In genomic region chr18:3852321-3852720, GRCh38 we compare ENCODE assay signal across 23 cellular contexts.
A peak's percentile ranks its signal among the peaks of the same experiment; 100 is the strongest.
DNase-seq lines count a peak whose midpoint lies in the region; ATAC-seq and TF ChIP-seq lines count a peak whose summit lies in the region.
"Had no signal": no experiment of that assay in that cellular context is flagged by ENCODE, and none has a peak within 500 bp of the region (broad histone marks: within the 10 kb centered on the region; RNA-seq: fewer than 3 reads in every experiment).

No MANE protein-coding gene starts in this region.

- H3K27ac Mint-ChIP-seq in neural progenitor cell: no peak overlapping the region
- H3K27ac Mint-ChIP-seq: activated naive CD4-positive, alpha-beta T cell treated with anti-CD3 and anti-CD28 coated beads, Interleukin-2, amount 50 U/mL, for 24 hours; activated T-helper 17 cell treated with anti-CD3 and anti-CD28 coated beads, Interleukin-2, amount 50 U/mL, for 72 hours had no signal

- no peak overlapping the region for H2AFZ ChIP-seq in neural progenitor cell (replicated peaks)

- no peaks in the 10 kb centered on the region for H4K20me1 ChIP-seq in neural progenitor cell (ENCODE audit: low read depth)

- no peak overlapping the region for H3K9ac ChIP-seq in neural progenitor cell

- H3K4me1 ChIP-seq in neural progenitor cell: peaks cover 7% of the 10 kb centered on the region
- H3K4me1 ChIP-seq: BE2C had no signal

- H3F3A ChIP-seq in neural progenitor cell (ENCODE audit: low read depth): peaks cover 6% of the 10 kb centered on the region

- TF ChIP-seq CTCF in WERI-Rb-1 (IDR thresholded peaks at IDR 0.05; ENCODE audit: low read depth, low read length) (peak; percentile 16; the same call in 1 of the 2 replicates), neural progenitor cell (IDR thresholded peaks at IDR 0.05) (peak; percentile 10)

- DNase-seq in DMS53 (lab: John Stamatoyannopoulos, UW) (peak; percentile 44), DMS53 treated with DMSO at 0.1 percent for 48 hours (lab: John Stamatoyannopoulos, UW; ENCODE audit: unreplicated experiment) (no peak), LHCN-M2 (ENCODE audit: low read depth) (peak; percentile 3), WERI-Rb-1 (no peak), neural progenitor cell (ENCODE audit: low spot score) (no peak), glomerular visceral epithelial cell (ENCODE audit: extremely low spot score) (no peak)
- DNase-seq in activated CD4-positive, alpha-beta T cell treated with anti-CD3 and anti-CD28 coated beads, Interleukin-2, amount 50 U/mL, for 48 hours: no peak
- DNase-seq: 8988T; activated CD4-positive, alpha-beta T cell treated with anti-CD3 and anti-CD28 coated beads, Interleukin-2, amount 50 U/mL, for 1 hour; anterior cingulate cortex; BE2C; glutamatergic neuron; KG1; NCI-H1048; NCI-H1930; NCI-H226; NCI-H748 treated with DMSO at 0.1 percent for 48 hours; stimulated activated naive CD8-positive, alpha-beta T cell treated with anti-CD3 and anti-CD28 coated beads, Interleukin-15, Interleukin-2, amounts not matched to agents 100 U/mL and 50 U/mL, for 24 hours had no signal

- H3K36me3 ChIP-seq in WERI-Rb-1: no peaks in the 10 kb centered on the region
- no peaks in the 10 kb centered on the region for H3K36me3 ChIP-seq in neural progenitor cell
- H3K36me3 ChIP-seq: BE2C, cardiac muscle cell had no signal

- no peaks in the 10 kb centered on the region for H3K4me1 Mint-ChIP-seq in neural progenitor cell
- H3K4me1 Mint-ChIP-seq: activated naive CD4-positive, alpha-beta T cell treated with anti-CD3 and anti-CD28 coated beads, Interleukin-2, amount 50 U/mL, for 24 hours; activated T-helper 17 cell treated with anti-CD3 and anti-CD28 coated beads, Interleukin-2, amount 50 U/mL, for 72 hours had no signal

- H3K27me3 ChIP-seq in WERI-Rb-1 (ENCODE audit: insufficient read depth, low read depth, severe bottlenecking) (no peaks in the 10 kb centered on the region), neural progenitor cell (no peaks in the 10 kb centered on the region)
- H3K27me3 ChIP-seq: BE2C, cardiac muscle cell had no signal

- H3K4me3 ChIP-seq in WERI-Rb-1 (ENCODE audit: low read depth, low read length) (no peak overlapping the region), neural progenitor cell (no peak overlapping the region)
- H3K4me3 ChIP-seq: cardiac muscle cell had no signal

- H3K9me3 ChIP-seq in WERI-Rb-1 (ENCODE audit: severe bottlenecking) (no peaks in the 10 kb centered on the region), neural progenitor cell (ENCODE audit: low read depth) (no peaks in the 10 kb centered on the region)
- H3K9me3 ChIP-seq: BE2C had no signal

- H3K79me2 ChIP-seq in neural progenitor cell (ENCODE audit: low read depth): no peaks in the 10 kb centered on the region

- ATAC-seq in GM19324 (IDR thresholded peaks at IDR 0.05; ENCODE audit: low FRiP score, unreplicated experiment): no peak
- ATAC-seq: activated T-helper 17 cell treated with anti-CD3 and anti-CD28 coated beads, Interleukin-2, amount 50 U/mL, for 72 hours; sciatic nerve; stimulated activated naive CD8-positive, alpha-beta T cell treated with anti-CD3 and anti-CD28 coated beads, Interleukin-15, Interleukin-2, amounts not matched to agents 100 U/mL and 50 U/mL, for 24 hours had no signal

- H3K27me3 Mint-ChIP-seq in neural progenitor cell (ENCODE audit: insufficient read depth, low read depth): peaks cover under 1% of the 10 kb centered on the region

- H3K27ac ChIP-seq in WERI-Rb-1 (no peak overlapping the region), neural progenitor cell (no peak overlapping the region)
- H3K27ac ChIP-seq: cardiac muscle cell had no signal

- no peak overlapping the region for H3K4me2 ChIP-seq in neural progenitor cell

- no peaks in the 10 kb centered on the region for H3K36me3 Mint-ChIP-seq in neural progenitor cell
- H3K36me3 Mint-ChIP-seq: activated naive CD4-positive, alpha-beta T cell treated with anti-CD3 and anti-CD28 coated beads, Interleukin-2, amount 50 U/mL, for 24 hours had no signal

- H3K9me3 Mint-ChIP-seq in neural progenitor cell: peaks cover 3% of the 10 kb centered on the region
- H3K9me3 Mint-ChIP-seq: activated T-helper 17 cell treated with anti-CD3 and anti-CD28 coated beads, Interleukin-2, amount 50 U/mL, for 72 hours had no signal

- no peak overlapping the region for H3K4me3 Mint-ChIP-seq in neural progenitor cell
- H3K4me3 Mint-ChIP-seq: activated naive CD4-positive, alpha-beta T cell treated with anti-CD3 and anti-CD28 coated beads, Interleukin-2, amount 50 U/mL, for 24 hours; activated T-helper 17 cell treated with anti-CD3 and anti-CD28 coated beads, Interleukin-2, amount 50 U/mL, for 72 hours had no signal

Comparison
In these comparisons a context has a peak if more than half of its experiments do, and no peak if none do; other contexts are left out.
1. DNase-seq: peak in DMS53 (single experiment) and LHCN-M2 (single experiment); none in DMS53 treated with DMSO at 0.1 percent for 48 hours (single experiment), WERI-Rb-1 (single experiment), neural progenitor cell (single experiment), activated CD4-positive, alpha-beta T cell treated with anti-CD3 and anti-CD28 coated beads, Interleukin-2, amount 50 U/mL, for 48 hours (0 of 2) and glomerular visceral epithelial cell (single experiment).